In genomic region chr2:203605302-203605701, GRCh38 we compare ENCODE assay signal across 24 cellular contexts.
DNase-seq lines count a peak whose midpoint lies in the region; ATAC-seq, FAIRE-seq and TF ChIP-seq lines count a peak whose summit lies in the region.
"Had no signal": no experiment of that assay in that cellular context is flagged by ENCODE, and none has a peak within 500 bp of the region (broad histone marks: within the 10 kb centered on the region; RNA-seq: fewer than 3 reads in every experiment).

No MANE protein-coding gene starts in this region.

- peak overlapping the region in 9 of 11 experiments; percentile 4 to 75 (median 50); a peak in 13 of 22 replicates for H3K4me2 ChIP-seq in BLaER1 treated with 17β-estradiol and CSF1 and Interleukin-3, amounts not matched to agents 10 nM and 100 nM
- H3K4me2 ChIP-seq: A549 had no signal

- TF ChIP-seq CTCF in bronchial epithelial cell (IDR thresholded peaks at IDR 0.05; ENCODE audit: insufficient read depth, low read length, severe bottlenecking) (no peak), fibroblast of pulmonary artery (IDR thresholded peaks at IDR 0.05; ENCODE audit: low read length, missing control alignments) (no peak), right lobe of liver (IDR thresholded peaks at IDR 0.05) (no peak)

- H3K9me3 ChIP-seq in BLaER1 treated with 17β-estradiol and CSF1 and Interleukin-3, amounts not matched to agents 10 nM and 100 nM (replicated peaks in 1 of 11): no peaks in the 10 kb centered on the region
- no peaks in the 10 kb centered on the region for H3K9me3 ChIP-seq in right lobe of liver
- H3K9me3 ChIP-seq: A549, heart left ventricle, Peyer's patch, SJSA1, tibial artery had no signal

- no peak for TF ChIP-seq POLR2A in right lobe of liver (IDR thresholded peaks at IDR 0.05)

- 9% methylated on average over 1 of the region's 1 CpG for WGBS in right lobe of liver (ENCODE audit: insufficient coverage, low coverage, low lambda C conversion rate, missing lambda C conversion rate)

- no peak overlapping the region for H3K27ac ChIP-seq in BLaER1 treated with 17β-estradiol and CSF1 and Interleukin-3, amounts not matched to agents 10 nM and 100 nM
- peak overlapping the region in 2 of 3 donors; percentile 77 to 83 for H3K27ac ChIP-seq in right lobe of liver
- H3K27ac ChIP-seq: A549, cardiac muscle cell, SJSA1, tibial artery had no signal

- H3K27me3 ChIP-seq in BLaER1 treated with 17β-estradiol and CSF1 and Interleukin-3, amounts not matched to agents 10 nM and 100 nM: peaks cover 10 to 42% (median 30%) of the 10 kb centered on the region in 11 experiments
- no peaks in the 10 kb centered on the region for H3K27me3 ChIP-seq in bronchial epithelial cell (ENCODE audit: control insufficient read depth, insufficient read depth, low read length)
- no peaks in the 10 kb centered on the region for H3K27me3 ChIP-seq in right lobe of liver
- H3K27me3 ChIP-seq: cardiac muscle cell, heart left ventricle, Peyer's patch, SJSA1, tibial artery had no signal

- peak; percentile 14 for DNase-seq in bronchial epithelial cell (ENCODE audit: low read depth)
- DNase-seq in fibroblast of pulmonary artery (ENCODE audit: low read depth): peak; percentile 80
- DNase-seq in right lobe of liver: peak in 1 of 3 donors; percentile 55
- DNase-seq in NK-92 (lab: John Stamatoyannopoulos, UW; ENCODE audit: unreplicated experiment): no peak
- DNase-seq in activated CD4-positive, alpha-beta T cell treated with anti-CD3 and anti-CD28 coated beads for 48 hours: no peak
- DNase-seq: activated CD4-positive, alpha-beta T cell treated with anti-CD3 and anti-CD28 coated beads, Interleukin-2, amount 50 U/mL, for 4 hours; activated CD4-positive, CD25-positive, alpha-beta regulatory T cell; AML-193; anterior cingulate cortex; heart left ventricle; naive thymus-derived CD4-positive, alpha-beta T cell; NCI-H1105; NCI-H187 treated with DMSO at 0.1 percent for 48 hours; NCI-H526; nucleus accumbens; Peyer's patch; T-cell; tibial artery had no signal

- H3K4me3 ChIP-seq in BLaER1 treated with 17β-estradiol and CSF1 and Interleukin-3, amounts not matched to agents 10 nM and 100 nM: no peak overlapping the region
- H3K4me3 ChIP-seq in bronchial epithelial cell (ENCODE audit: low read depth, low read length) (no peak overlapping the region), fibroblast of pulmonary artery (replicated peaks; ENCODE audit: low read depth, low read length) (no peak overlapping the region), right lobe of liver (no peak overlapping the region)
- H3K4me3 ChIP-seq: A549, cardiac muscle cell, heart left ventricle, Peyer's patch, SJSA1, tibial artery had no signal

- H3K4me1 ChIP-seq in BLaER1 treated with 17β-estradiol and CSF1 and Interleukin-3, amounts not matched to agents 10 nM and 100 nM: peaks cover 0 to 26% (median 16%) of the 10 kb centered on the region in 10 experiments; a peak in 14 of 20 replicates
- H3K4me1 ChIP-seq in right lobe of liver: peaks cover 0 to 33% (median 14%) of the 10 kb centered on the region in 4 donors
- H3K4me1 ChIP-seq: A549, SJSA1 had no signal

- FAIRE-seq in bronchial epithelial cell (lab: Jason Lieb, UNC): no peak
- FAIRE-seq: A549 had no signal

- ATAC-seq in right lobe of liver (peak; percentile 83 to 87 (median 84)), GM19023 (IDR thresholded peaks at IDR 0.05; ENCODE audit: unreplicated experiment) (no peak), HG03280 (IDR thresholded peaks at IDR 0.05; ENCODE audit: unreplicated experiment) (no peak)
- ATAC-seq: A549; naive thymus-derived CD4-positive, alpha-beta T cell; T-cell had no signal

- intact Hi-C loops in right lobe of liver (cut with DNase I): no loop called here

- no peak overlapping the region for H3K9ac ChIP-seq in BLaER1 treated with 17β-estradiol and CSF1 and Interleukin-3, amounts not matched to agents 10 nM and 100 nM

- no peaks in the 10 kb centered on the region for H3K36me3 ChIP-seq in BLaER1 treated with 17β-estradiol and CSF1 and Interleukin-3, amounts not matched to agents 10 nM and 100 nM
- no peaks in the 10 kb centered on the region for H3K36me3 ChIP-seq in bronchial epithelial cell (ENCODE audit: control insufficient read depth, insufficient read depth, low read length)
- no peaks in the 10 kb centered on the region for H3K36me3 ChIP-seq in right lobe of liver
- H3K36me3 ChIP-seq: cardiac muscle cell, heart left ventricle, Peyer's patch, SJSA1, tibial artery had no signal

- no peaks in the 10 kb centered on the region for H4K20me1 ChIP-seq in BLaER1 treated with 17β-estradiol and CSF1 and Interleukin-3, amounts not matched to agents 10 nM and 100 nM

Comparison
In these comparisons a context has a peak if more than half of its experiments do, and no peak if none do; other contexts are left out.
1. H3K27ac ChIP-seq: peak in right lobe of liver (2 of 3); none in BLaER1 treated with 17β-estradiol and CSF1 and Interleukin-3, amounts not matched to agents 10 nM and 100 nM (0 of 11).
2. DNase-seq: peak in bronchial epithelial cell (single experiment) and fibroblast of pulmonary artery (single experiment); none in NK-92 (single experiment) and activated CD4-positive, alpha-beta T cell treated with anti-CD3 and anti-CD28 coated beads for 48 hours (single experiment).
3. ATAC-seq: peak in right lobe of liver (4 of 4); none in GM19023 (single experiment) and HG03280 (single experiment).